ENCODE assay signal across 28 cellular contexts in genomic region chr6:14814016-14814415, GRCh38.
"Had no signal": no experiment of that assay in that cellular context is flagged by ENCODE, and none has a peak within 500 bp of the region (broad histone marks: within the 10 kb centered on the region; RNA-seq: fewer than 3 reads in every experiment).

No MANE protein-coding gene starts in this region.

- DNase-seq: colonic mucosa; effector memory CD4-positive, alpha-beta T cell; foreskin melanocyte; glutamatergic neuron; heart right ventricle; hippocampal formation; left cardiac atrium; left lung; naive thymus-derived CD8-positive, alpha-beta T cell; nephron progenitor cell; right lobe of liver; stimulated activated CD4-positive, alpha-beta T cell treated with anti-CD3 and anti-CD28 coated beads, Interleukin-12 subunit alpha, Interleukin-12 subunit beta, amount 100 ng/mL, for 4 hours; stimulated activated CD4-positive, alpha-beta T cell treated with anti-CD3 and anti-CD28 coated beads, Interleukin-1b, Interleukin-23, amount 100 ng/mL, for 48 hours; stimulated activated CD4-positive, alpha-beta T cell treated with anti-CD3 and anti-CD28 coated beads, Interleukin-4, amount 100 ng/mL, for 1 hour; stimulated activated CD8-positive, alpha-beta memory T cell treated with anti-CD3 and anti-CD28 coated beads, Interleukin-4, amount 100 ng/mL, for 48 hours; stimulated activated naive CD4-positive, alpha-beta T cell; stimulated activated naive CD8-positive, alpha-beta T cell treated with anti-CD3 and anti-CD28 coated beads, Interleukin-15, amount 100 ng/mL, for 72 hours; transverse colon; upper lobe of right lung; uterus had no signal

- H3K4me2 ChIP-seq: smooth muscle cell had no signal

- H3K27ac Mint-ChIP-seq: dendritic cell treated with granulocyte-macrophage colony-stimulating factor and Interleukin-4, amounts not matched to agents 40 ng/mL and 50 ng/mL, for 4 days; nephron progenitor cell; progenitor cell of endocrine pancreas had no signal

- H3K4me3 ChIP-seq: colonic mucosa, esophagus muscularis mucosa, heart right ventricle, left lung, right lobe of liver, smooth muscle cell, suprapubic skin, transverse colon, upper lobe of right lung, uterus had no signal

- H3K9me3 Mint-ChIP-seq: dendritic cell treated with granulocyte-macrophage colony-stimulating factor and Interleukin-4, amounts not matched to agents 40 ng/mL and 50 ng/mL, for 4 days; naive thymus-derived CD8-positive, alpha-beta T cell had no signal

- H3K36me3 ChIP-seq: colonic mucosa, esophagus muscularis mucosa, heart right ventricle, left lung, right lobe of liver, suprapubic skin, transverse colon, upper lobe of right lung, uterus had no signal

- FAIRE-seq: endothelial cell of umbilical vein, islet of Langerhans had no signal

- H2AFZ ChIP-seq: parathyroid adenoma had no signal

- H3K36me3 Mint-ChIP-seq: naive thymus-derived CD8-positive, alpha-beta T cell had no signal

- H3K9me3 ChIP-seq: colonic mucosa, esophagus muscularis mucosa, heart right ventricle, left lung, right lobe of liver, suprapubic skin, transverse colon, upper lobe of right lung, uterus had no signal

- H3K4me1 ChIP-seq: colonic mucosa, left lung, parathyroid adenoma, suprapubic skin, upper lobe of right lung, uterus had no signal

- H3K9ac ChIP-seq: parathyroid adenoma had no signal

- H3K4me1 Mint-ChIP-seq: stimulated activated naive CD8-positive, alpha-beta T cell treated with anti-CD3 and anti-CD28 coated beads, Interleukin-15, amount 100 ng/mL, for 72 hours had no signal

- H3K27me3 ChIP-seq: colonic mucosa, esophagus muscularis mucosa, heart right ventricle, left lung, right lobe of liver, suprapubic skin, transverse colon, upper lobe of right lung, uterus had no signal

- H3K27me3 Mint-ChIP-seq: naive thymus-derived CD8-positive, alpha-beta T cell had no signal

- H3K4me3 Mint-ChIP-seq: dendritic cell treated with granulocyte-macrophage colony-stimulating factor and Interleukin-4, amounts not matched to agents 40 ng/mL and 50 ng/mL, for 4 days; naive thymus-derived CD8-positive, alpha-beta T cell; nephron progenitor cell; stimulated activated naive CD8-positive, alpha-beta T cell treated with anti-CD3 and anti-CD28 coated beads, Interleukin-15, amount 100 ng/mL, for 72 hours had no signal

- H3K79me2 ChIP-seq: parathyroid adenoma had no signal

- ATAC-seq: heart right ventricle; left cardiac atrium; left lung; naive thymus-derived CD8-positive, alpha-beta T cell; right lobe of liver; stimulated activated naive CD8-positive, alpha-beta T cell treated with anti-CD3 and anti-CD28 coated beads, Interleukin-15, amount 100 ng/mL, for 72 hours; upper lobe of right lung had no signal

- H3K27ac ChIP-seq: colonic mucosa, esophagus muscularis mucosa, heart right ventricle, left lung, parathyroid adenoma, right lobe of liver, suprapubic skin, transverse colon, upper lobe of right lung, uterus had no signal
